ENCODE assay signal across 26 cellular contexts in genomic region chr2:63639344-63639743, GRCh38.
"Had no signal": no experiment of that assay in that cellular context is flagged by ENCODE, and none has a peak within 500 bp of the region (broad histone marks: within the 10 kb centered on the region; RNA-seq: fewer than 3 reads in every experiment).

No MANE protein-coding gene starts in this region.

- H3K27ac Mint-ChIP-seq: activated B cell treated with CpG ODN at 0.5 μM for 24 hours; activated CD4-positive, alpha-beta memory T cell treated with anti-CD3 and anti-CD28 coated beads for 36 hours; activated CD4-positive, alpha-beta T cell treated with anti-CD3 and anti-CD28 coated beads, Interleukin-2, amount 10 ng/mL, durations not matched to agents 7 days and 5 days; activated naive CD4-positive, alpha-beta T cell treated with anti-CD3 and anti-CD28 coated beads, Interleukin-2, amount 50 U/mL, for 72 hours; activated naive CD8-positive, alpha-beta T cell treated with anti-CD3 and anti-CD28 coated beads, Interleukin-2, amount 50 U/mL, for 24 hours; T-helper 1 cell treated with Interleukin-12 subunit alpha and Interleukin-12 subunit beta and Interleukin-4 antibody, amounts not matched to agents 30 μg/mL and 1 μg/mL, for 36 hours had no signal

- H3K27me3 ChIP-seq: ascending aorta, body of pancreas, SJSA1 had no signal

- H3K36me3 Mint-ChIP-seq: activated CD4-positive, alpha-beta memory T cell treated with anti-CD3 and anti-CD28 coated beads for 36 hours; activated naive CD4-positive, alpha-beta T cell treated with anti-CD3 and anti-CD28 coated beads, Interleukin-2, amount 50 U/mL, for 72 hours had no signal

- H3K4me3 ChIP-seq: ascending aorta, body of pancreas, SJSA1 had no signal

- H3K27me3 Mint-ChIP-seq: activated B cell treated with CpG ODN at 0.5 μM for 24 hours had no signal

- H3K9me3 ChIP-seq: body of pancreas, SJSA1 had no signal

- DNase-seq: activated B cell treated with CpG ODN at 0.5 μM for 24 hours; activated CD4-positive, alpha-beta memory T cell treated with anti-CD3 and anti-CD28 coated beads for 36 hours; activated CD4-positive, alpha-beta T cell treated with anti-CD3 and anti-CD28 coated beads, Interleukin-2, amount 10 ng/mL, durations not matched to agents 7 days and 5 days; activated CD8-positive, alpha-beta memory T cell treated with anti-CD3 and anti-CD28 coated beads for 24 hours; activated effector memory CD4-positive, alpha-beta T cell treated with anti-CD3 and anti-CD28 coated beads, Interleukin-2, amount 50 U/mL, for 16 hours; activated naive CD4-positive, alpha-beta T cell treated with Interleukin-2 at 50 U/mL for 16 hours; activated naive CD8-positive, alpha-beta T cell treated with anti-CD3 and anti-CD28 coated beads, Interleukin-2, amount 50 U/mL, for 24 hours; activated T-cell treated with anti-CD3 and anti-CD28 coated beads, Interleukin-2, amount 50 U/mL, for 4 hours; amniotic stem cell; body of pancreas; central memory CD4-positive, alpha-beta T cell; KG1; NCI-H1092; NCI-H1436; NCI-H1694 treated with DMSO at 0.1 percent for 48 hours; NCI-H2029 treated with DMSO at 0.1 percent for 48 hours; NCI-H345; NCI-H510A; NCI-H69; PC-3; SHP77 had no signal

- H3K4me3 Mint-ChIP-seq: activated B cell treated with CpG ODN at 0.5 μM for 24 hours; activated CD4-positive, alpha-beta memory T cell treated with anti-CD3 and anti-CD28 coated beads for 36 hours; activated CD4-positive, alpha-beta T cell treated with anti-CD3 and anti-CD28 coated beads, Interleukin-2, amount 10 ng/mL, durations not matched to agents 7 days and 5 days; activated naive CD8-positive, alpha-beta T cell treated with anti-CD3 and anti-CD28 coated beads, Interleukin-2, amount 50 U/mL, for 24 hours; activated T-cell treated with anti-CD3 and anti-CD28 coated beads, Interleukin-2, amount 50 U/mL, for 4 hours; T-helper 1 cell treated with Interleukin-12 subunit alpha and Interleukin-12 subunit beta and Interleukin-4 antibody, amounts not matched to agents 30 μg/mL and 1 μg/mL, for 36 hours had no signal

- H3K4me1 Mint-ChIP-seq: activated B cell treated with CpG ODN at 0.5 μM for 24 hours; activated CD4-positive, alpha-beta T cell treated with anti-CD3 and anti-CD28 coated beads, Interleukin-2, amount 10 ng/mL, durations not matched to agents 7 days and 5 days; activated naive CD8-positive, alpha-beta T cell treated with anti-CD3 and anti-CD28 coated beads, Interleukin-2, amount 50 U/mL, for 24 hours had no signal

- H3K27ac ChIP-seq: ascending aorta, body of pancreas, SJSA1 had no signal

- H3K4me1 ChIP-seq: ascending aorta, body of pancreas, SJSA1 had no signal

- ATAC-seq: activated naive CD4-positive, alpha-beta T cell treated with anti-CD3 and anti-CD28 coated beads, Interleukin-2, amount 50 U/mL, for 72 hours; activated naive CD8-positive, alpha-beta T cell treated with anti-CD3 and anti-CD28 coated beads, Interleukin-2, amount 50 U/mL, for 24 hours; activated T-cell treated with anti-CD3 and anti-CD28 coated beads, Interleukin-2, amount 50 U/mL, for 4 hours; body of pancreas; PC-3; SK-N-SH treated with all-trans-retinoic acid at 6 μM for 48 hours had no signal

- H3K36me3 ChIP-seq: ascending aorta, SJSA1 had no signal
